ENCODE assay signal across 10 cellular contexts in the genomic region with DNA sequence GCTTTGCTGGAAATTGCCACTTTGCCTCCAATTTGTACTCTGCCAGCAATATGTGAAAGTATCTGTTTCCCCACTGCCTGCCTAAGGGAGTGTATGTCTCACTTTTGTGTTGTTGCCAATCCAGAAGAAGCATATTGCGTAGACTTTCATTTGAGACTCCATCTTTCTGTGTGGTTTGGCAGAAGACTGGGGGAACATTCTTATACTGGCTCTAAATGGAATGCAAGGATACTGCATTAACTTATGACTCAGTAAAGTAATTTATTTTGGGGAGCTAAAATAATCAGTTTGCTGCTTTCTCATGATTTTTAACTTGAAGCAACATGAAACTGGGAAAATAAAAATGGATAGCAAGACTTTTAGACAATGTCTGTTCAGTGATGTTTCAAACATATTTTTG.
DNase-seq lines count a peak whose midpoint lies in the region; ATAC-seq and TF ChIP-seq lines count a peak whose summit lies in the region.
"Had no signal": no experiment of that assay in that cellular context is flagged by ENCODE, and none has a peak within 500 bp of the region (broad histone marks: within the 10 kb centered on the region; RNA-seq: fewer than 3 reads in every experiment).

No MANE protein-coding gene starts in this region.

- peaks cover 4 to 12% (median 5%) of the 10 kb centered on the region in 3 donors for H3K27me3 Mint-ChIP-seq in immature natural killer cell (ENCODE audit: low read depth in 3 of 3)

- no peaks in the 10 kb centered on the region for H3K27me3 ChIP-seq in breast epithelium
- H3K27me3 ChIP-seq in upper lobe of right lung = no peaks in the 10 kb centered on the region

- no peak overlapping the region for H3K27ac Mint-ChIP-seq in immature natural killer cell
- H3K27ac Mint-ChIP-seq: activated CD4-positive, alpha-beta T cell treated with anti-CD3 and anti-CD28 coated beads, Interleukin-2, amount 10 ng/mL, durations not matched to agents 7 days and 5 days; activated naive CD4-positive, alpha-beta T cell treated with anti-CD3 and anti-CD28 coated beads, Interleukin-2, amount 50 U/mL, for 24 hours; stimulated activated naive CD8-positive, alpha-beta T cell treated with anti-CD3 and anti-CD28 coated beads, Interleukin-15, Interleukin-2, amounts not matched to agents 100 ng/mL and 50 ng/mL, for 24 hours had no signal

- no peak overlapping the region for H3K4me3 Mint-ChIP-seq in immature natural killer cell
- H3K4me3 Mint-ChIP-seq: activated CD4-positive, alpha-beta T cell treated with anti-CD3 and anti-CD28 coated beads, Interleukin-2, amount 10 ng/mL, durations not matched to agents 7 days and 5 days; activated naive CD4-positive, alpha-beta T cell treated with anti-CD3 and anti-CD28 coated beads, Interleukin-2, amount 50 U/mL, for 24 hours; stimulated activated naive CD8-positive, alpha-beta T cell treated with anti-CD3 and anti-CD28 coated beads, Interleukin-15, Interleukin-2, amounts not matched to agents 100 ng/mL and 50 ng/mL, for 24 hours had no signal

- H3K36me3 ChIP-seq in breast epithelium (no peaks in the 10 kb centered on the region), upper lobe of right lung (no peaks in the 10 kb centered on the region)

- no peak for TF ChIP-seq POLR2A in breast epithelium (IDR thresholded peaks at IDR 0.05)

- POLR2A ChIA-PET in HEK293T (lab: Yijun Ruan, JAX) = no interaction called here

- H3K4me3 ChIP-seq in breast epithelium (no peak overlapping the region), upper lobe of right lung (no peak overlapping the region)

- CTCF ChIA-PET in HEK293T (lab: Yijun Ruan, JAX) = interaction anchor here (1.9 to 2.5 kb wide), 2 partner anchors 161 to 201 kb away, joined by 5 to 11 read pairs; no protein-coding TSS in a partner anchor

- H3K9me3 Mint-ChIP-seq in immature natural killer cell = no peaks in the 10 kb centered on the region
- H3K9me3 Mint-ChIP-seq: activated CD4-positive, alpha-beta T cell treated with anti-CD3 and anti-CD28 coated beads, Interleukin-2, amount 10 ng/mL, durations not matched to agents 7 days and 5 days; activated naive CD4-positive, alpha-beta T cell treated with anti-CD3 and anti-CD28 coated beads, Interleukin-2, amount 50 U/mL, for 24 hours; stimulated activated naive CD8-positive, alpha-beta T cell treated with anti-CD3 and anti-CD28 coated beads, Interleukin-15, Interleukin-2, amounts not matched to agents 100 ng/mL and 50 ng/mL, for 24 hours had no signal

- DNase-seq in HT1080 (ENCODE audit: low read depth) = peak; percentile 31
- DNase-seq in breast epithelium (ENCODE audit: low spot score in 2 of 2) = peak in 1 of 2 donors; percentile 66
- DNase-seq in kidney tubule cell (ENCODE audit: low spot score) = peak; percentile 48
- no peak for DNase-seq in upper lobe of right lung
- no peak for DNase-seq in immature natural killer cell
- no peak for DNase-seq in HEK293T (ENCODE audit: extremely low spot score)
- DNase-seq in activated CD4-positive, alpha-beta T cell treated with anti-CD3 and anti-CD28 coated beads for 1 hour = no peak
- DNase-seq: activated CD4-positive, alpha-beta T cell treated with anti-CD3 and anti-CD28 coated beads, Interleukin-2, amount 10 ng/mL, durations not matched to agents 7 days and 5 days had no signal

- no peaks in the 10 kb centered on the region for H3K4me1 Mint-ChIP-seq in immature natural killer cell
- H3K4me1 Mint-ChIP-seq: activated CD4-positive, alpha-beta T cell treated with anti-CD3 and anti-CD28 coated beads, Interleukin-2, amount 10 ng/mL, durations not matched to agents 7 days and 5 days; activated naive CD4-positive, alpha-beta T cell treated with anti-CD3 and anti-CD28 coated beads, Interleukin-2, amount 50 U/mL, for 24 hours had no signal

- H3K36me3 Mint-ChIP-seq in immature natural killer cell = no peaks in the 10 kb centered on the region
- H3K36me3 Mint-ChIP-seq: activated naive CD4-positive, alpha-beta T cell treated with anti-CD3 and anti-CD28 coated beads, Interleukin-2, amount 50 U/mL, for 24 hours had no signal

- H3K4me1 ChIP-seq in breast epithelium (peaks cover 23 to 27% of the 10 kb centered on the region in 2 donors), upper lobe of right lung (peaks cover 25% of the 10 kb centered on the region)

- intact Hi-C loops in breast epithelium (cut with DNase I; ENCODE audit: low total_unique reads) (no loop called here), upper lobe of right lung (cut with DNase I) (no loop called here)

- no peaks in the 10 kb centered on the region for H3K9me3 ChIP-seq in breast epithelium
- no peaks in the 10 kb centered on the region for H3K9me3 ChIP-seq in upper lobe of right lung

- H3K27ac ChIP-seq in breast epithelium (peak overlapping the region; percentile 93 to 95), upper lobe of right lung (peak overlapping the region; percentile 63)

- TF ChIP-seq CTCF in breast epithelium (IDR thresholded peaks at IDR 0.05) (no peak), upper lobe of right lung (IDR thresholded peaks at IDR 0.05) (no peak)

- no peak for ATAC-seq in upper lobe of right lung

TF ChIP-seq in HEK293T, 16 proteins besides CTCF, POLR2A, EP300 and RAD21:
- no peak for TF ChIP-seq SUZ12 (IDR thresholded peaks at IDR 0.05)
- TF ChIP-seq, protein P1, sequence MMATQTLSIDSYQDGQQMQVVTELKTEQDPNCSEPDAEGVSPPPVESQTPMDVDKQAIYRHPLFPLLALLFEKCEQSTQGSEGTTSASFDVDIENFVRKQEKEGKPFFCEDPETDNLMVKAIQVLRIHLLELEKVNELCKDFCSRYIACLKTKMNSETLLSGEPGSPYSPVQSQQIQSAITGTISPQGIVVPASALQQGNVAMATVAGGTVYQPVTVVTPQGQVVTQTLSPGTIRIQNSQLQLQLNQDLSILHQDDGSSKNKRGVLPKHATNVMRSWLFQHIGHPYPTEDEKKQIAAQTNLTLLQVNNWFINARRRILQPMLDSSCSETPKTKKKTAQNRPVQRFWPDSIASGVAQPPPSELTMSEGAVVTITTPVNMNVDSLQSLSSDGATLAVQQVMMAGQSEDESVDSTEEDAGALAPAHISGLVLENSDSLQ (IDR thresholded peaks at IDR 0.05) = no peak
- TF ChIP-seq FOXM1 (IDR thresholded peaks at IDR 0.05; ENCODE audit: borderline replicate concordance) = no peak
- TF ChIP-seq ELF4 (IDR thresholded peaks at IDR 0.05) = no peak
- TF ChIP-seq FOXK2 (IDR thresholded peaks at IDR 0.05) = no peak
- no peak for TF ChIP-seq SP1 (IDR thresholded peaks at IDR 0.05)
- no peak for TF ChIP-seq FOXA1 (IDR thresholded peaks at IDR 0.05)
- no peak for TF ChIP-seq ZNF384 (IDR thresholded peaks at IDR 0.05)
- TF ChIP-seq CTBP1 (IDR thresholded peaks at IDR 0.05; ENCODE audit: borderline replicate concordance) = no peak
- TF ChIP-seq TARDBP (IDR thresholded peaks at IDR 0.05) = no peak
- TF ChIP-seq LEF1 (IDR thresholded peaks at IDR 0.05; ENCODE audit: borderline replicate concordance) = no peak
- no peak for TF ChIP-seq HDGF (IDR thresholded peaks at IDR 0.05; ENCODE audit: borderline replicate concordance)

Comparison
In these comparisons a context has a peak if more than half of its experiments do, and no peak if none do; other contexts are left out.
1. DNase-seq: peak in HT1080 (single experiment) and kidney tubule cell (single experiment); none in upper lobe of right lung (single experiment), immature natural killer cell (0 of 3), HEK293T (single experiment) and activated CD4-positive, alpha-beta T cell treated with anti-CD3 and anti-CD28 coated beads for 1 hour (single experiment).